Comparison of ENCODE assay signal across 2 cellular contexts in the genomic region with DNA sequence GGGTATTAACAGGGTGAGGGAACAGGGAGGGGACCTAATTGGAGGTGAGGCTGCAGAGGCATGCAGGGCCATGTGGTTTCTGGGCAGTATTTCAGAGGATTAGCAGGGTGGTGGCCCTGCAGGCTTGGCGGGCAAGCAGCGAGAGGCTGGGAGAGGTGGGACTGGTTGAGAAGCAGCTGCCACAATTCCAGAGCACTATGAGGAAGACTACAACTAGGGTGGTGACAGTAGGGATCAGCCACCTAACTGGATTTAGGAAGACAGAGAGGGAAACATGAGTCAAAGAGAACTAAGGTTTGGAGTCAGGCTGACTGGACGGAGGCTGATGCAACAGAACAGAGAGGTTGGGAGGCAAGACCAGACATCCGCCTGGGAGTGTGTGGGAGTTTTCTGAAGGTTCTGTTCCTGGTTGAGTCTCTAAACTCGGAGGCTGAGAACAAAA.
TF ChIP-seq lines count a peak whose summit lies in the region.

No MANE protein-coding gene starts in this region.

TF ChIP-seq in IMR-90, 13 proteins besides CTCF, POLR2A, EP300 and RAD21:
- TF ChIP-seq NFE2L2 (IDR thresholded peaks at IDR 0.05; ENCODE audit: low read depth, low read length) (no peak), CEBPB (IDR thresholded peaks at IDR 0.05; ENCODE audit: low read depth, low read length) (peak; percentile 34; the same call in 1 of the 2 replicates), SMC3 (IDR thresholded peaks at IDR 0.05; ENCODE audit: low read depth, low read length) (no peak), BHLHE40 (IDR thresholded peaks at IDR 0.05; ENCODE audit: low read depth, low read length) (no peak), ELK1 (IDR thresholded peaks at IDR 0.05; ENCODE audit: borderline replicate concordance, low read depth, low read length) (no peak), FOS (IDR thresholded peaks at IDR 0.05; ENCODE audit: low read depth, low read length) (no peak), MXI1 (IDR thresholded peaks at IDR 0.05; ENCODE audit: borderline replicate concordance, low read depth, low read length) (no peak)

TF ChIP-seq in WTC11, 78 proteins besides CTCF, POLR2A, EP300 and RAD21:
- TF ChIP-seq GABPB1 (CRISPR knock-in tag; IDR thresholded peaks at IDR 0.05) (peak; percentile 80), TEAD1 (CRISPR knock-in tag; IDR thresholded peaks at IDR 0.05) (no peak)
